ENCODE assay signal across 29 cellular contexts in genomic region chr9:76138360-76138759, GRCh38.
"Had no signal": no experiment of that assay in that cellular context is flagged by ENCODE, and none has a peak within 500 bp of the region (broad histone marks: within the 10 kb centered on the region; RNA-seq: fewer than 3 reads in every experiment).

No MANE protein-coding gene starts in this region.

- ATAC-seq: left cardiac atrium; left lung; lower lobe of right lung; naive thymus-derived CD4-positive, alpha-beta T cell; natural killer cell treated with Interleukin-12 subunit alpha and Interleukin-12 subunit beta and Interleukin-15 and Interleukin-18, amount 100 ng/mL, for 72 hours; pancreas; right cardiac atrium; sciatic nerve; stimulated activated naive B cell treated with anti-CD40 and anti-IgM and Interleukin-4, amounts not matched to agents 10 μg/mL and 1 μg/mL and 100 μg/mL, for 72 hours; stimulated activated naive CD8-positive, alpha-beta T cell treated with anti-CD3 and anti-CD28 coated beads, Interleukin-15, Interleukin-2, amounts not matched to agents 100 U/mL and 50 U/mL, for 24 hours had no signal

- H3K36me3 ChIP-seq: left lung, lower lobe of right lung, pancreas, prostate gland, stomach, thoracic aorta, tibial artery, upper lobe of left lung, vagina had no signal

- DNase-seq: hippocampal formation; kidney glomerular epithelial cell; left cardiac atrium; left lung; lower lobe of right lung; mammary epithelial cell; naive thymus-derived CD4-positive, alpha-beta T cell; nucleus accumbens; pancreas; posterior cingulate gyrus; retina; right cardiac atrium; stimulated activated CD4-positive, alpha-beta T cell treated with anti-CD3 and anti-CD28 coated beads, Interleukin-12 subunit alpha, Interleukin-12 subunit beta, amount 100 ng/mL, for 4 hours; stimulated activated CD4-positive, alpha-beta T cell treated with anti-CD3 and anti-CD28 coated beads, Interleukin-15, amount 100 ng/mL, for 24 hours; stimulated activated CD4-positive, alpha-beta T cell treated with anti-CD3 and anti-CD28 coated beads, Interleukin-2, amount 100 ng/mL, for 24 hours; stimulated activated CD4-positive, alpha-beta T cell treated with anti-CD3 and anti-CD28 coated beads, Interleukin-4, amount 100 ng/mL, for 1 hour; stimulated activated naive B cell treated with anti-CD40 and anti-IgM and Interleukin-4, amounts not matched to agents 10 μg/mL and 1 μg/mL and 100 μg/mL, for 72 hours; stimulated activated naive CD8-positive, alpha-beta T cell treated with anti-CD3 and anti-CD28 coated beads, Interleukin-15, Interleukin-2, amounts not matched to agents 100 U/mL and 50 U/mL, for 24 hours; stomach; tibial artery; upper lobe of left lung had no signal

- H3K36me3 Mint-ChIP-seq: natural killer cell treated with Interleukin-12 subunit alpha and Interleukin-12 subunit beta and Interleukin-15 and Interleukin-18, amount 100 ng/mL, for 72 hours; stimulated activated naive B cell treated with anti-CD40 and anti-IgM and Interleukin-4, amounts not matched to agents 10 μg/mL and 1 μg/mL and 100 μg/mL, for 72 hours had no signal

- H3K27me3 ChIP-seq: left lung, pancreas, stomach, tibial artery, upper lobe of left lung, vagina had no signal

- H3K4me3 ChIP-seq: left lung, lower lobe of right lung, pancreas, prostate gland, skin epidermis, stomach, thoracic aorta, tibial artery, upper lobe of left lung, vagina had no signal

- H3K27ac ChIP-seq: left lung, lower lobe of right lung, pancreas, prostate gland, skin epidermis, stomach, thoracic aorta, tibial artery, upper lobe of left lung, vagina had no signal

- H3K27me3 Mint-ChIP-seq: naive thymus-derived CD4-positive, alpha-beta T cell; stimulated activated naive B cell treated with anti-CD40 and anti-IgM and Interleukin-4, amounts not matched to agents 10 μg/mL and 1 μg/mL and 100 μg/mL, for 72 hours had no signal

- H3K4me1 ChIP-seq: pancreas, prostate gland, stomach had no signal

- H3K27ac Mint-ChIP-seq: mesothelial cell of epicardium; stimulated activated naive B cell treated with anti-CD40 and anti-IgM and Interleukin-4, amounts not matched to agents 10 μg/mL and 1 μg/mL and 100 μg/mL, for 72 hours had no signal

- H3K4me3 Mint-ChIP-seq: mesothelial cell of epicardium; naive thymus-derived CD4-positive, alpha-beta T cell; natural killer cell treated with Interleukin-12 subunit alpha and Interleukin-12 subunit beta and Interleukin-15 and Interleukin-18, amount 100 ng/mL, for 72 hours; neural crest cell; stimulated activated naive B cell treated with anti-CD40 and anti-IgM and Interleukin-4, amounts not matched to agents 10 μg/mL and 1 μg/mL and 100 μg/mL, for 72 hours had no signal

- H3K4me1 Mint-ChIP-seq: neural crest cell had no signal

- H3K9me3 Mint-ChIP-seq: naive thymus-derived CD4-positive, alpha-beta T cell; natural killer cell treated with Interleukin-12 subunit alpha and Interleukin-12 subunit beta and Interleukin-15 and Interleukin-18, amount 100 ng/mL, for 72 hours; neural crest cell; stimulated activated naive B cell treated with anti-CD40 and anti-IgM and Interleukin-4, amounts not matched to agents 10 μg/mL and 1 μg/mL and 100 μg/mL, for 72 hours had no signal

- H3K9me3 ChIP-seq: left lung, lower lobe of right lung, pancreas, prostate gland, stomach, thoracic aorta, tibial artery, upper lobe of left lung, vagina had no signal
